Comparison of ENCODE assay signal across 9 cellular contexts in the genomic region with DNA sequence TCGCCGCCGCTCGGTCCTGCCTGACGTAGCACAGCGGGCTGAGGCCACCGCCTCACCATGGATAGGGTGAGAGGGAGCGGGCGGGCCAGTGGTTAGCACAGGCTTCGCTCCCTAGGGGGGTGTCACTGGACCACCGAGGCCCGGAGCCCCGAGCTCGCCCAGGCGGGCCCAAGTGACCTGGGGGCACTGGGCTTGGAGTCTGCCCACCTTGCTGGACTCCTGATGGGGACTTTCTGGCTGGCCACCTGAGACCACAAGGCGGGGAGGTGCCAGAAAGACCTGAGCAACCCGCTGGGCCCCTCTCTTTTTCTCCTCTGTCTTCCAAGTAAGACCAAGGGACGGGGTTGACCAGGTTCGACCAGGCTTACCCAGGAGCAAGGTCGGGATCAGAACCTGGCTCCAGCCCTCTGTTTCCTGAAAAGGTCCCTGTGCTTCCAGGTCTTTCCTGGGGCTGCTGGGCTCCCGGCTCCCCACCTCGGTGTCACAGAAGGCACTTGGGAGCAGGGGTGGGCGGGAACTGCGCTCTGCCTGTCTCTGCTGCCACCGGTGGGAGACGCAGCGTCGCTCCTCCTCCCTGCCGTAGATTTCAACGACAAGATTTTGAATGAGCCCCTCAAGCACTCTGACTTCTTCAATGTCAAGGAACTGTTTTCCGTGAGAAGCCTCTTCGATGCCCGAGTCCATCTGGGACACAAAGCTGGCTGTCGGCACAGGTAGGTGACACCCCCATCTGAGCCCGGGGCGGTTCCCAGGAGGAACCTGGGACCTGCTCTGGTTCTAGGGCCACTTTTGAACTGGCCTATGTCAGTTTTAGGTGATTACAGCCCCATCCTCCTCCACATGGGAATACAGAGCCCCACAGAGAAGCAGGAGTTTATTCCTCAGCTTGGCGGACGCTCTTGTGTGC. TPM values are rescaled to one million over a fixed set of nuclear protein-coding genes. Genes with fewer than 3 reads are reported as not detected.
DNase-seq lines count a peak whose midpoint lies in the region; ATAC-seq and TF ChIP-seq lines count a peak whose summit lies in the region.
"Had no signal": no experiment of that assay in that cellular context is flagged by ENCODE, and none has a peak within 500 bp of the region (broad histone marks: within the 10 kb centered on the region; RNA-seq: fewer than 3 reads in every experiment).

No MANE protein-coding gene starts in this region.

- H3K9me3 Mint-ChIP-seq in CD4-positive, alpha-beta T cell: no peaks in the 10 kb centered on the region
- H3K9me3 Mint-ChIP-seq in activated naive CD8-positive, alpha-beta T cell treated with anti-CD3 and anti-CD28 coated beads, Interleukin-2, amount 50 U/mL, for 24 hours: no peaks in the 10 kb centered on the region
- no peaks in the 10 kb centered on the region for H3K9me3 Mint-ChIP-seq in stimulated activated memory B cell treated with anti-CD40 and anti-IgM and Interleukin-4, amounts not matched to agents 10 μg/mL and 1 μg/mL and 100 μg/mL, for 72 hours

- H3K9ac ChIP-seq in iPS-18a (ENCODE audit: low read length): peak overlapping the region; percentile 88

- no peak for DNase-seq in CD4-positive, alpha-beta T cell
- DNase-seq in activated naive CD8-positive, alpha-beta T cell treated with anti-CD3 and anti-CD28 coated beads, Interleukin-2, amount 50 U/mL, for 24 hours: no peak

- peaks cover 35% of the 10 kb centered on the region for H3K36me3 ChIP-seq in iPS-18a (ENCODE audit: control insufficient read depth, low read depth, low read length)

- intact Hi-C loops in CD4-positive, alpha-beta T cell (cut with DNase I, micrococcal nuclease): loop anchor here in 1 of 2 experiments (5.0 to 10.0 kb wide), 3 partner anchors 461 to 1337 kb away; a partner anchor contains a TSS

- H3K27me3 ChIP-seq in CD4-positive, alpha-beta T cell (ENCODE audit: control insufficient read depth, insufficient read depth, low read length): no peaks in the 10 kb centered on the region
- H3K27me3 ChIP-seq in iPS-18a (ENCODE audit: control insufficient read depth, insufficient read depth, low read length): peaks cover 5% of the 10 kb centered on the region

- peak overlapping the region; percentile 84 for H3K4me3 ChIP-seq in iPS-18a (ENCODE audit: low read length)

- H3K4me1 Mint-ChIP-seq in CD4-positive, alpha-beta T cell (ENCODE audit: low read depth): peaks cover 24% of the 10 kb centered on the region
- H3K4me1 Mint-ChIP-seq in activated naive CD8-positive, alpha-beta T cell treated with anti-CD3 and anti-CD28 coated beads, Interleukin-2, amount 50 U/mL, for 24 hours: peaks cover 22% of the 10 kb centered on the region
- H3K4me1 Mint-ChIP-seq in stimulated activated memory B cell treated with anti-CD40 and anti-IgM and Interleukin-4, amounts not matched to agents 10 μg/mL and 1 μg/mL and 100 μg/mL, for 72 hours: peaks cover 37% of the 10 kb centered on the region

- H3K4me3 Mint-ChIP-seq in CD4-positive, alpha-beta T cell: peak overlapping the region; percentile 97
- H3K4me3 Mint-ChIP-seq in activated naive CD8-positive, alpha-beta T cell treated with anti-CD3 and anti-CD28 coated beads, Interleukin-2, amount 50 U/mL, for 24 hours: peak overlapping the region; percentile 85
- peak overlapping the region; percentile 96 for H3K4me3 Mint-ChIP-seq in stimulated activated memory B cell treated with anti-CD40 and anti-IgM and Interleukin-4, amounts not matched to agents 10 μg/mL and 1 μg/mL and 100 μg/mL, for 72 hours

- peaks cover 8% of the 10 kb centered on the region for H3K4me1 ChIP-seq in iPS-18a (ENCODE audit: control insufficient read depth, low read depth, low read length)

- peaks cover 41% of the 10 kb centered on the region for H3K36me3 Mint-ChIP-seq in CD4-positive, alpha-beta T cell (ENCODE audit: low read depth)
- peaks cover 16% of the 10 kb centered on the region for H3K36me3 Mint-ChIP-seq in activated naive CD8-positive, alpha-beta T cell treated with anti-CD3 and anti-CD28 coated beads, Interleukin-2, amount 50 U/mL, for 24 hours (ENCODE audit: low read depth)
- peaks cover 39% of the 10 kb centered on the region for H3K36me3 Mint-ChIP-seq in stimulated activated memory B cell treated with anti-CD40 and anti-IgM and Interleukin-4, amounts not matched to agents 10 μg/mL and 1 μg/mL and 100 μg/mL, for 72 hours

- peak overlapping the region; percentile 44 for H3K27ac Mint-ChIP-seq in CD4-positive, alpha-beta T cell
- peak overlapping the region; percentile 78 for H3K27ac Mint-ChIP-seq in activated naive CD8-positive, alpha-beta T cell treated with anti-CD3 and anti-CD28 coated beads, Interleukin-2, amount 50 U/mL, for 24 hours
- peak overlapping the region; percentile 90 for H3K27ac Mint-ChIP-seq in stimulated activated memory B cell treated with anti-CD40 and anti-IgM and Interleukin-4, amounts not matched to agents 10 μg/mL and 1 μg/mL and 100 μg/mL, for 72 hours

- POLR2A ChIA-PET in CD4-positive, alpha-beta T cell (lab: Charles Lee): no interaction called here

- H3K27ac ChIP-seq in CD4-positive, alpha-beta T cell (ENCODE audit: low read depth, low read length): peak overlapping the region; percentile 41
- no peak overlapping the region for H3K27ac ChIP-seq in iPS-18a (ENCODE audit: low read length)

- H3K9me3 ChIP-seq in CD4-positive, alpha-beta T cell (ENCODE audit: control insufficient read depth, low read length): no peaks in the 10 kb centered on the region
- no peaks in the 10 kb centered on the region for H3K9me3 ChIP-seq in iPS-18a (ENCODE audit: control insufficient read depth, low read depth, low read length)

- TF ChIP-seq CTCF in CD4-positive, alpha-beta T cell (IDR thresholded peaks at IDR 0.05): no peak

- no peaks in the 10 kb centered on the region for H3K27me3 Mint-ChIP-seq in CD4-positive, alpha-beta T cell
- no peaks in the 10 kb centered on the region for H3K27me3 Mint-ChIP-seq in activated naive CD8-positive, alpha-beta T cell treated with anti-CD3 and anti-CD28 coated beads, Interleukin-2, amount 50 U/mL, for 24 hours
- peaks cover 14% of the 10 kb centered on the region for H3K27me3 Mint-ChIP-seq in stimulated activated memory B cell treated with anti-CD40 and anti-IgM and Interleukin-4, amounts not matched to agents 10 μg/mL and 1 μg/mL and 100 μg/mL, for 72 hours

- no peak for ATAC-seq in CD4-positive, alpha-beta T cell (ENCODE audit: poor library complexity)
- ATAC-seq in HG03066 (IDR thresholded peaks at IDR 0.05; ENCODE audit: low read depth, unreplicated experiment) (peak; percentile 31), GM18511 (IDR thresholded peaks at IDR 0.05; ENCODE audit: unreplicated experiment) (no peak), HG03139 (IDR thresholded peaks at IDR 0.05; ENCODE audit: unreplicated experiment) (no peak), HG02798 (IDR thresholded peaks at IDR 0.05; ENCODE audit: poor library complexity, unreplicated experiment) (no peak)
- ATAC-seq in activated naive CD8-positive, alpha-beta T cell treated with anti-CD3 and anti-CD28 coated beads, Interleukin-2, amount 50 U/mL, for 24 hours: no peak
- no peak for ATAC-seq in stimulated activated memory B cell treated with anti-CD40 and anti-IgM and Interleukin-4, amounts not matched to agents 10 μg/mL and 1 μg/mL and 100 μg/mL, for 72 hours

- CTCF ChIA-PET in CD4-positive, alpha-beta T cell (lab: Charles Lee): no interaction called here

RNA-seq across cellular contexts. Expression of a gene that starts 1.0 kb away (rescaled TPM):
- 10 to 100 TPM; 20.8 to 23.2 TPM for total RNA-seq in CD4-positive, alpha-beta T cell

RNA-seq across cellular contexts. Expression of a gene that starts 19.7 kb away (rescaled TPM):
- not detected for total RNA-seq in CD4-positive, alpha-beta T cell
- total RNA-seq: pulmonary artery endothelial cell had no signal

RNA-seq across cellular contexts. Expression of a gene that starts 21.9 kb away (rescaled TPM):
- total RNA-seq in CD4-positive, alpha-beta T cell: under 1 TPM; 0.27 to 0.47 TPM

RNA-seq across cellular contexts. Expression of a gene that starts 44.4 kb away (rescaled TPM):
- total RNA-seq in CD4-positive, alpha-beta T cell: not detected
- total RNA-seq: pulmonary artery endothelial cell had no signal
